14 cellular contexts compared by ENCODE assay signal in genomic region chr2:186130678-186131511, GRCh38.
DNase-seq lines count a peak whose midpoint lies in the region; ATAC-seq and TF ChIP-seq lines count a peak whose summit lies in the region.
"Had no signal": no experiment of that assay in that cellular context is flagged by ENCODE, and none has a peak within 500 bp of the region (broad histone marks: within the 10 kb centered on the region; RNA-seq: fewer than 3 reads in every experiment).

No MANE protein-coding gene starts in this region.

- no peak for TF ChIP-seq CTCF in astrocyte of the cerebellum (IDR thresholded peaks at IDR 0.05; ENCODE audit: low read depth, low read length, missing control alignments)

- H3K4me3 ChIP-seq in astrocyte of the cerebellum (ENCODE audit: low read depth, low read length) = no peak overlapping the region
- H3K4me3 ChIP-seq: dorsolateral prefrontal cortex, lower lobe of right lung, spleen had no signal

- peak; percentile 43 for DNase-seq in DMS53 (lab: John Stamatoyannopoulos, UW)
- no peak for DNase-seq in DMS53 treated with DMSO at 0.1 percent for 48 hours (lab: John Stamatoyannopoulos, UW; ENCODE audit: unreplicated experiment)
- DNase-seq in NCI-H2227 (lab: John Stamatoyannopoulos, UW; ENCODE audit: unreplicated experiment) = peak; percentile 50
- DNase-seq in astrocyte of the cerebellum (ENCODE audit: low read depth) = peak; percentile 31
- DNase-seq in renal cortical epithelial cell (ENCODE audit: low read depth) = peak; percentile 16
- DNase-seq in iPS-NIHi7 (ENCODE audit: extremely low spot score) = no peak
- no peak for DNase-seq in RPMI8226
- DNase-seq: activated CD8-positive, alpha-beta T cell treated with anti-CD3 and anti-CD28 coated beads for 36 hours; CD8-positive, alpha-beta memory T cell; dorsolateral prefrontal cortex; lower lobe of right lung; nucleus accumbens; spleen had no signal

- in situ Hi-C loops in astrocyte of the cerebellum (cut with HindIII; ENCODE audit: low sequenced_read_pairs) = no loop called here

- no peak for ATAC-seq in HG03521 (IDR thresholded peaks at IDR 0.05; ENCODE audit: unreplicated experiment)
- ATAC-seq: activated CD8-positive, alpha-beta T cell treated with anti-CD3 and anti-CD28 coated beads for 36 hours had no signal

Comparison
In these comparisons a context has a peak if more than half of its experiments do, and no peak if none do; other contexts are left out.
1. DNase-seq: peak in DMS53 (single experiment), NCI-H2227 (single experiment), astrocyte of the cerebellum (single experiment) and renal cortical epithelial cell (single experiment); none in DMS53 treated with DMSO at 0.1 percent for 48 hours (single experiment), iPS-NIHi7 (single experiment) and RPMI8226 (single experiment).